In the genomic region with DNA sequence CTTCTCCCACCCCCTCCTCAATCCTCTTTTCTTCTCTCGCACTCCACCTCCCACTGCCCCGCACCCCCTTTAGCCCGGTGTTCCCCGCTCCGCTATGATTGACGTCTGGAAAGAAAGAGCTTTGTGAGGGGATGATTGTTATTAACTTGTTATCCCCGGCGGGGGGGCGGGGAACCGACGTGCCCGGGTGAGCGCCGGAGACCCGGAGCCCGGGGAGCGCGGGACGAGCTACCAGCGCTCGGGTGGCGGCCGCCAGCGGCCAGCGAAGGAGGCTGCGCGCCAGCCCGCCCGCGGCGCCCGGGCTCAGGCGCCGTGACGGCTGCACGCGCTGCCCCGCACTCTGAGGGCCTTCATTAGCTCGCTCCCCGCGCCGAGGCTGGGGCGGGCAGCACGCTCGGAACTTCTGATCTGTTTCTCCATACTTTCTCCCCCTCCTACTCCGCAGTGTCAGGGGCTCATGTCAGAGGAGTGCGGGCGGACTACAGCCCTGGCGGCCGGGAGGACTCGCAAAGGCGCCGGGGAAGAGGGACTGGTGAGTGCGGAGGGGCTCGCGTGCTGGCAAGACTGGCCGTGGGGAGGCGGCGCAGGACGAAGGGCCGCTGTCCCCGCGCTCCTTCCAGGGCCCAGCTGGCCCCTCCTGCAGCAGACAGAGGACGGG, we compare ENCODE assay signal across 12 cellular contexts. TPM values are rescaled to one million over a fixed set of nuclear protein-coding genes. Genes with fewer than 3 reads are reported as not detected.
A peak's percentile ranks its signal among the peaks of the same experiment; 100 is the strongest.
DNase-seq lines count a peak whose midpoint lies in the region; ATAC-seq and TF ChIP-seq lines count a peak whose summit lies in the region.
"Had no signal": no experiment of that assay in that cellular context is flagged by ENCODE, and none has a peak within 500 bp of the region (broad histone marks: within the 10 kb centered on the region; RNA-seq: fewer than 3 reads in every experiment).

No MANE protein-coding gene starts in this region.

- no peak overlapping the region for H3K27ac Mint-ChIP-seq in stimulated activated naive CD8-positive, alpha-beta T cell treated with anti-CD3 and anti-CD28 coated beads, Interleukin-15, amount 100 ng/mL, for 72 hours
- H3K27ac Mint-ChIP-seq: CD4-positive, CD25-positive, alpha-beta regulatory T cell had no signal

- H3K4me3 ChIP-seq in astrocyte of the cerebellum (ENCODE audit: low read depth, low read length) (peak overlapping the region; percentile 21), lower lobe of right lung (peak overlapping the region; percentile 43), aorta (ENCODE audit: low read length in 2 of 2) (peak overlapping the region in 1 of 2 donors; percentile 16), vagina (peak overlapping the region in 1 of 2 donors; percentile 26), dorsolateral prefrontal cortex (peak overlapping the region in 20 of 59 donors; percentile 17 to 59 (median 34))

- H3K4me1 ChIP-seq in lower lobe of right lung (peaks cover 21% of the 10 kb centered on the region), aorta (ENCODE audit: control insufficient read depth in 1 of 2, insufficient read depth in 2 of 2, low read length in 2 of 2) (no peaks in the 10 kb centered on the region), vagina (peaks cover 19% of the 10 kb centered on the region)

- no peak for TF ChIP-seq POLR2A in vagina (IDR thresholded peaks at IDR 0.05)

- peak overlapping the region; percentile 60 to 92 for H3K4me3 Mint-ChIP-seq in stimulated activated naive CD8-positive, alpha-beta T cell treated with anti-CD3 and anti-CD28 coated beads, Interleukin-15, amount 100 ng/mL, for 72 hours

- 3 to 4% methylated on average over 47 to 64 of the region's 64 CpGs for WGBS in aorta, 2 donors

- no peaks in the 10 kb centered on the region for H3K9me3 Mint-ChIP-seq in stimulated activated naive CD8-positive, alpha-beta T cell treated with anti-CD3 and anti-CD28 coated beads, Interleukin-15, amount 100 ng/mL, for 72 hours

- peaks cover 29% of the 10 kb centered on the region for H3K4me1 Mint-ChIP-seq in stimulated activated naive CD8-positive, alpha-beta T cell treated with anti-CD3 and anti-CD28 coated beads, Interleukin-15, amount 100 ng/mL, for 72 hours

- H3K27me3 Mint-ChIP-seq in stimulated activated naive CD8-positive, alpha-beta T cell treated with anti-CD3 and anti-CD28 coated beads, Interleukin-15, amount 100 ng/mL, for 72 hours = peaks cover 69% of the 10 kb centered on the region

- TF ChIP-seq CTCF in astrocyte of the cerebellum (IDR thresholded peaks at IDR 0.05; ENCODE audit: low read depth, low read length, missing control alignments) (no peak), lower lobe of right lung (IDR thresholded peaks at IDR 0.05) (no peak), vagina (IDR thresholded peaks at IDR 0.05) (no peak), dorsolateral prefrontal cortex (IDR thresholded peaks at IDR 0.05 in 54 of 56, conservative IDR thresholded peaks at IDR 0.05 in 2 of 56; ENCODE audit: low read depth in 1 of 56, partially characterized antibody in 56 of 56) (no peak)

- H3K27me3 ChIP-seq in lower lobe of right lung (ENCODE audit: low read depth) = peaks cover 92% of the 10 kb centered on the region
- H3K27me3 ChIP-seq in aorta (ENCODE audit: control insufficient read depth in 1 of 2, insufficient read depth in 2 of 2, low read length in 1 of 2) = peaks cover 0 to 2% of the 10 kb centered on the region in 2 donors
- H3K27me3 ChIP-seq in vagina = peaks cover 23% of the 10 kb centered on the region
- peaks cover 27 to 100% (median 87%) of the 10 kb centered on the region in 45 donors for H3K27me3 ChIP-seq in dorsolateral prefrontal cortex

- DNase-seq in stimulated activated naive CD8-positive, alpha-beta T cell treated with anti-CD3 and anti-CD28 coated beads, Interleukin-15, amount 100 ng/mL, for 72 hours = no peak
- no peak for DNase-seq in stimulated activated naive CD8-positive, alpha-beta T cell treated with anti-CD3 and anti-CD28 coated beads, Interleukin-15, Interleukin-2, amounts not matched to agents 100 U/mL and 50 U/mL, for 24 hours
- DNase-seq in astrocyte of the cerebellum (ENCODE audit: low read depth) (no peak), lower lobe of right lung (no peak), aorta (no peak), T-helper 9 cell (no peak), vagina (ENCODE audit: extremely low spot score in 2 of 2) (no peak), dorsolateral prefrontal cortex (no peak)
- DNase-seq: heart right ventricle had no signal

- intact Hi-C loops in lower lobe of right lung (cut with DNase I) (no loop called here), aorta (cut with DNase I) (no loop called here), vagina (cut with DNase I) (no loop called here), dorsolateral prefrontal cortex (cut with DNase I) (no loop called here)

- H3K9me3 ChIP-seq in lower lobe of right lung (no peaks in the 10 kb centered on the region), aorta (ENCODE audit: control insufficient read depth, low read length) (no peaks in the 10 kb centered on the region), vagina (no peaks in the 10 kb centered on the region)
- H3K9me3 ChIP-seq: heart right ventricle, tibial nerve had no signal

- H3K27ac ChIP-seq in lower lobe of right lung (no peak overlapping the region), aorta (ENCODE audit: low read depth in 1 of 2, low read length in 2 of 2) (no peak overlapping the region), vagina (no peak overlapping the region), dorsolateral prefrontal cortex (no peak overlapping the region)
- H3K27ac ChIP-seq: heart right ventricle, skin epidermis, tibial nerve had no signal

- H3K36me3 ChIP-seq in lower lobe of right lung = no peaks in the 10 kb centered on the region
- no peaks in the 10 kb centered on the region for H3K36me3 ChIP-seq in aorta (ENCODE audit: control insufficient read depth in 1 of 2, insufficient read depth in 2 of 2, low read length in 1 of 2)
- no peaks in the 10 kb centered on the region for H3K36me3 ChIP-seq in vagina
- H3K36me3 ChIP-seq: heart right ventricle, tibial nerve had no signal

- peak; percentile 44 for ATAC-seq in stimulated activated naive CD8-positive, alpha-beta T cell treated with anti-CD3 and anti-CD28 coated beads, Interleukin-15, amount 100 ng/mL, for 72 hours
- no peak for ATAC-seq in stimulated activated naive CD8-positive, alpha-beta T cell treated with anti-CD3 and anti-CD28 coated beads, Interleukin-15, Interleukin-2, amounts not matched to agents 100 U/mL and 50 U/mL, for 24 hours
- ATAC-seq in lower lobe of right lung (peak; percentile 47 to 62), aorta (ENCODE audit: low FRiP score) (peak; percentile 44)

- in situ Hi-C loops in astrocyte of the cerebellum (cut with HindIII; ENCODE audit: low sequenced_read_pairs) = no loop called here

RNA-seq across cellular contexts. Expression of a gene that starts 2.1 kb away (rescaled TPM):
- total RNA-seq in lower lobe of right lung (not detected), aorta (not detected), vagina (not detected), dorsolateral prefrontal cortex (under 1 TPM in 1 of 120 experiments, not detected in 119; 0.29 TPM)
- polyA plus RNA-seq in aorta = not detected
- total RNA-seq: CD4-positive, CD25-positive, alpha-beta regulatory T cell; heart right ventricle; tibial nerve had no signal
- polyA plus RNA-seq: CD4-positive, CD25-positive, alpha-beta regulatory T cell; heart right ventricle had no signal
